Comparison of ENCODE assay signal across 2 cellular contexts in genomic region chr2:103292570-103293265, GRCh38.
TF ChIP-seq lines count a peak whose summit lies in the region.

No MANE protein-coding gene starts in this region.

TF ChIP-seq in H1, 55 proteins besides CTCF, POLR2A, EP300 and RAD21 (continued from another document):
- TF ChIP-seq SIN3A (conservative IDR thresholded peaks at IDR 0.05 in 1 of 2, IDR thresholded peaks at IDR 0.05 in 1 of 2; ENCODE audit: low read depth in 1 of 2, low read length in 2 of 2) (no peak), GTF2F1 (IDR thresholded peaks at IDR 0.05; ENCODE audit: borderline replicate concordance, low read depth, low read length) (no peak), FOSL1 (IDR thresholded peaks at IDR 0.05; ENCODE audit: insufficient read depth, low read depth, low read length) (no peak), BACH1 (IDR thresholded peaks at IDR 0.05; ENCODE audit: low read length) (no peak), CHD7 (IDR thresholded peaks at IDR 0.05; ENCODE audit: insufficient replicate concordance, low read length) (no peak), SP1 (IDR thresholded peaks at IDR 0.05; ENCODE audit: low read depth, low read length) (no peak), TBP (IDR thresholded peaks at IDR 0.05; ENCODE audit: low read depth, low read length) (no peak), RFX5 (IDR thresholded peaks at IDR 0.05; ENCODE audit: borderline replicate concordance, low read depth, low read length) (no peak), JUN (IDR thresholded peaks at IDR 0.05; ENCODE audit: low read depth, low read length) (no peak)

TF ChIP-seq in neural cell, 6 proteins besides CTCF, POLR2A, EP300 and RAD21 (continued from another document):
- no peak for TF ChIP-seq REST (IDR thresholded peaks at IDR 0.05; ENCODE audit: borderline replicate concordance)
- TF ChIP-seq TAF1 (IDR thresholded peaks at IDR 0.05; ENCODE audit: low read depth) = no peak
- TF ChIP-seq SMC3 (conservative IDR thresholded peaks at IDR 0.05; ENCODE audit: poor library complexity) = no peak
- TF ChIP-seq POLR2AphosphoS5 (IDR thresholded peaks at IDR 0.05) = no peak
